8 cellular contexts compared by ENCODE assay signal in genomic region chr3:42229942-42230688, GRCh38. TPM values are rescaled to one million over a fixed set of nuclear protein-coding genes. Genes with fewer than 3 reads are reported as not detected.
A peak's percentile ranks its signal among the peaks of the same experiment; 100 is the strongest.
DNase-seq lines count a peak whose midpoint lies in the region; ATAC-seq and TF ChIP-seq lines count a peak whose summit lies in the region.

No MANE protein-coding gene starts in this region.

- no peak overlapping the region for H3K27ac ChIP-seq in gastrocnemius medialis

- H3K4me3 ChIP-seq in HAP-1 (no peak overlapping the region), gastrocnemius medialis (no peak overlapping the region)

- no peak for TF ChIP-seq POLR2A in gastrocnemius medialis (IDR thresholded peaks at IDR 0.05)

- in situ Hi-C loops in HAP-1 (cut with MboI; ENCODE audit: low sequenced_read_pairs) (loop anchor here (25.0 kb wide), 1 partner anchor 632 kb away; no protein-coding TSS in a partner anchor), SK-MEL-5 (cut with HindIII; ENCODE audit: low pct_unique_long_range_greater_than_20kb, low sequenced_read_pairs) (no loop called here), gastrocnemius medialis (cut with MboI; ENCODE audit: low sequenced_read_pairs in 4 of 4) (loop anchor here (5.0 to 25.0 kb wide), 5 partner anchors 212 to 332 kb away; no protein-coding TSS in a partner anchor)

- H3K9me3 ChIP-seq in HAP-1 (no peaks in the 10 kb centered on the region), gastrocnemius medialis (no peaks in the 10 kb centered on the region)

- peak; percentile 38 to 61 (median 58) for TF ChIP-seq CTCF in gastrocnemius medialis (IDR thresholded peaks at IDR 0.05 in 4 of 5, conservative IDR thresholded peaks at IDR 0.05 in 1 of 5)

- H3K36me3 ChIP-seq in HAP-1 (replicated peaks) (no peaks in the 10 kb centered on the region), gastrocnemius medialis (no peaks in the 10 kb centered on the region)

- intact Hi-C loops in gastrocnemius medialis (cut with DNase I; ENCODE audit: low total_unique reads) = loop anchor here (1.0 to 10.0 kb wide), 5 partner anchors 113 to 515 kb away; no protein-coding TSS in a partner anchor

- no peaks in the 10 kb centered on the region for H3K4me1 ChIP-seq in HAP-1
- peaks cover 18 to 20% of the 10 kb centered on the region in 2 donors for H3K4me1 ChIP-seq in gastrocnemius medialis

- ATAC-seq in gastrocnemius medialis (no peak), HG02981 (IDR thresholded peaks at IDR 0.05; ENCODE audit: unreplicated experiment) (no peak), GM18519 (IDR thresholded peaks at IDR 0.05; ENCODE audit: low FRiP score, unreplicated experiment) (no peak)

- peaks cover 5% of the 10 kb centered on the region; the same call in 1 of the 2 replicates for H3K27me3 ChIP-seq in HAP-1 (ENCODE audit: low read depth)
- no peaks in the 10 kb centered on the region for H3K27me3 ChIP-seq in gastrocnemius medialis

- DNase-seq in AML-193 (lab: John Stamatoyannopoulos, UW) (peak; percentile 31 to 37), HAP-1 (ENCODE audit: low spot score in 2 of 2) (peak; percentile 40 to 48), SK-MEL-5 (ENCODE audit: low read depth, low spot score) (peak; percentile 76), fibroblast of the conjunctiva (ENCODE audit: low read depth) (peak; percentile 49), gastrocnemius medialis (no peak), islet precursor cell (no peak)

RNA-seq across cellular contexts. Expression of gene CCK, which starts 35.9 kb away (rescaled TPM):
- 0.21 TPM in 1 of 2 replicates, not detected in the other for total RNA-seq in SK-MEL-5 (2014; rRNA removed; shearing (Covaris generic))
- polyA plus RNA-seq in SK-MEL-5 (2015; cell fraction: cytosol; rRNA removed) = 0.68 TPM in 1 of 2 replicates, not detected in the other
- not detected in 2 replicates for polyA plus RNA-seq in SK-MEL-5 (2015; cell fraction: nucleus; rRNA removed)
- total RNA-seq in gastrocnemius medialis = 1 to 10 TPM in 1 of 4 donors, not detected in 3; 1.1 TPM

Comparison
In these comparisons a context has a peak if more than half of its experiments do, and no peak if none do; other contexts are left out.
1. DNase-seq: peak in AML-193 (2 of 2), HAP-1 (2 of 2), SK-MEL-5 (single experiment) and fibroblast of the conjunctiva (single experiment); none in gastrocnemius medialis (0 of 2) and islet precursor cell (single experiment).